ENCODE assay signal across 8 cellular contexts in genomic region chr16:15856901-15857778, GRCh38. TPM values are rescaled to one million over a fixed set of nuclear protein-coding genes. Genes with fewer than 3 reads are reported as not detected.
DNase-seq lines count a peak whose midpoint lies in the region; TF ChIP-seq lines count a peak whose summit lies in the region.

Gene MYH11 (minus strand): TSS chr16:15857028. CDS start chr16:15838252, 18,776 bp downstream.

- H3K4me1 ChIP-seq in HAP-1: no peaks in the 10 kb centered on the region

- H3K27me3 Mint-ChIP-seq in stimulated activated naive CD8-positive, alpha-beta T cell treated with anti-CD3 and anti-CD28 coated beads, Interleukin-15, Interleukin-2, amounts not matched to agents 100 ng/mL and 50 ng/mL, for 24 hours: peaks cover 39% of the 10 kb centered on the region

- H3K9me3 ChIP-seq in HAP-1: no peaks in the 10 kb centered on the region

- H3K4me3 ChIP-seq in HFF-Myc (replicated peaks; ENCODE audit: low read depth, low read length): peak within 1 kb of the TSS; percentile 19
- H3K4me3 ChIP-seq in HAP-1: no peak within 1 kb of the TSS

- H3K36me3 Mint-ChIP-seq in stimulated activated naive CD8-positive, alpha-beta T cell treated with anti-CD3 and anti-CD28 coated beads, Interleukin-15, Interleukin-2, amounts not matched to agents 100 ng/mL and 50 ng/mL, for 24 hours (ENCODE audit: low read depth): no peaks in the 10 kb centered on the region

- H3K4me1 Mint-ChIP-seq in stimulated activated naive CD8-positive, alpha-beta T cell treated with anti-CD3 and anti-CD28 coated beads, Interleukin-15, Interleukin-2, amounts not matched to agents 100 ng/mL and 50 ng/mL, for 24 hours (ENCODE audit: low read depth): peaks cover 8% of the 10 kb centered on the region

- H3K36me3 ChIP-seq in HAP-1 (replicated peaks): no peaks in the 10 kb centered on the region

- no peak for DNase-seq in HFF-Myc (ENCODE audit: extremely low read depth, low read depth)
- peak; percentile 72 for DNase-seq in iPS-NIHi11 (ENCODE audit: low spot score)
- no peak for DNase-seq in SK-N-DZ (ENCODE audit: low spot score)
- DNase-seq in GM19238 (ENCODE audit: insufficient read length, low spot score): no peak
- DNase-seq in T-helper 9 cell: no peak
- DNase-seq in HAP-1 (ENCODE audit: low spot score in 2 of 2): no peak

- WGBS in adipose tissue, 3 donors: 1% methylated on average over 35 to 51 of the region's 52 CpGs

- in situ Hi-C loops in HAP-1 (cut with MboI; ENCODE audit: low sequenced_read_pairs): no loop called here

- H3K4me3 Mint-ChIP-seq in stimulated activated naive CD8-positive, alpha-beta T cell treated with anti-CD3 and anti-CD28 coated beads, Interleukin-15, Interleukin-2, amounts not matched to agents 100 ng/mL and 50 ng/mL, for 24 hours: peak within 1 kb of the TSS; percentile 56

- H3K9me3 Mint-ChIP-seq in stimulated activated naive CD8-positive, alpha-beta T cell treated with anti-CD3 and anti-CD28 coated beads, Interleukin-15, Interleukin-2, amounts not matched to agents 100 ng/mL and 50 ng/mL, for 24 hours: no peaks in the 10 kb centered on the region

- peaks cover 33% of the 10 kb centered on the region for H3K27me3 ChIP-seq in HAP-1 (ENCODE audit: low read depth)

- H3K27ac ChIP-seq in adipose tissue (ENCODE audit: low read depth, low read length): no peak within 1 kb of the TSS

- no peak for TF ChIP-seq CTCF in HFF-Myc (IDR thresholded peaks at IDR 0.05; ENCODE audit: low read depth, low read length, missing control alignments)

- no peak within 1 kb of the TSS for H3K27ac Mint-ChIP-seq in stimulated activated naive CD8-positive, alpha-beta T cell treated with anti-CD3 and anti-CD28 coated beads, Interleukin-15, Interleukin-2, amounts not matched to agents 100 ng/mL and 50 ng/mL, for 24 hours

RNA-seq across cellular contexts. Expression of gene MYH11, which starts in this region (rescaled TPM):
- 10 to 100 TPM in 2 of 3 donors, 1 to 10 TPM in 1; 4.7 to 58.0 (median 24.8) TPM for polyA plus RNA-seq in adipose tissue
- polyA plus RNA-seq in SK-N-DZ (2014; cell fraction: cytosol; rRNA removed): not detected in 2 replicates
- not detected in 2 replicates for polyA plus RNA-seq in SK-N-DZ (2014; cell fraction: nucleus; rRNA removed)
